14 cellular contexts compared by ENCODE assay signal in genomic region chr6:70823651-70824050, GRCh38.
DNase-seq lines count a peak whose midpoint lies in the region; ATAC-seq lines count a peak whose summit lies in the region.
"Had no signal": no experiment of that assay in that cellular context is flagged by ENCODE, and none has a peak within 500 bp of the region (broad histone marks: within the 10 kb centered on the region; RNA-seq: fewer than 3 reads in every experiment).

No MANE protein-coding gene starts in this region.

- no peak for DNase-seq in stimulated activated naive B cell treated with anti-CD40 and anti-IgM and Interleukin-4, amounts not matched to agents 10 μg/mL and 1 μg/mL and 100 μg/mL, for 72 hours
- DNase-seq in hepatic stellate cell (ENCODE audit: low spot score) (no peak), HuH-7.5 (ENCODE audit: low spot score) (no peak), C1 segment of cervical spinal cord (lab: John Stamatoyannopoulos, UW) (no peak)
- DNase-seq: NCI-H1436 treated with DMSO at 0.1 percent for 48 hours; NCI-H2081 treated with DMSO at 0.1 percent for 48 hours; NCI-H2227 treated with DMSO at 0.1 percent for 48 hours; NCI-H524 treated with DMSO at 0.1 percent for 48 hours; NK-92 treated with Interleukin-12 subunit alpha and Interleukin-12 subunit beta, amount 100 ng/mL, for 24 hours; PC-3; T-cell had no signal

- peaks cover 5 to 7% of the 10 kb centered on the region in 2 donors for H3K9me3 Mint-ChIP-seq in stimulated activated naive B cell treated with anti-CD40 and anti-IgM and Interleukin-4, amounts not matched to agents 10 μg/mL and 1 μg/mL and 100 μg/mL, for 72 hours

- H3K27ac Mint-ChIP-seq in stimulated activated naive B cell treated with anti-CD40 and anti-IgM and Interleukin-4, amounts not matched to agents 10 μg/mL and 1 μg/mL and 100 μg/mL, for 72 hours, result no peak overlapping the region
- H3K27ac Mint-ChIP-seq: T-cell had no signal

- ATAC-seq in GM18511 (IDR thresholded peaks at IDR 0.05; ENCODE audit: unreplicated experiment) (peak; percentile 77), GM21528 (IDR thresholded peaks at IDR 0.05; ENCODE audit: low FRiP score, unreplicated experiment) (peak; percentile 64), HG03378 (IDR thresholded peaks at IDR 0.05; ENCODE audit: unreplicated experiment) (peak; percentile 54)
- ATAC-seq in stimulated activated naive B cell treated with anti-CD40 and anti-IgM and Interleukin-4, amounts not matched to agents 10 μg/mL and 1 μg/mL and 100 μg/mL, for 72 hours (replicated peaks), result peak; percentile 89 to 91
- ATAC-seq: PC-3, T-cell had no signal

- peaks cover 7 to 19% of the 10 kb centered on the region in 2 donors for H3K36me3 Mint-ChIP-seq in stimulated activated naive B cell treated with anti-CD40 and anti-IgM and Interleukin-4, amounts not matched to agents 10 μg/mL and 1 μg/mL and 100 μg/mL, for 72 hours

- H3K4me3 Mint-ChIP-seq in stimulated activated naive B cell treated with anti-CD40 and anti-IgM and Interleukin-4, amounts not matched to agents 10 μg/mL and 1 μg/mL and 100 μg/mL, for 72 hours, result no peak overlapping the region
- H3K4me3 Mint-ChIP-seq: T-cell had no signal

- H3K27me3 Mint-ChIP-seq in stimulated activated naive B cell treated with anti-CD40 and anti-IgM and Interleukin-4, amounts not matched to agents 10 μg/mL and 1 μg/mL and 100 μg/mL, for 72 hours, result no peaks in the 10 kb centered on the region
- H3K27me3 Mint-ChIP-seq: T-cell had no signal

- H3K4me1 Mint-ChIP-seq in stimulated activated naive B cell treated with anti-CD40 and anti-IgM and Interleukin-4, amounts not matched to agents 10 μg/mL and 1 μg/mL and 100 μg/mL, for 72 hours, result peaks cover 8 to 15% of the 10 kb centered on the region in 2 donors
